ENCODE assay signal across 28 cellular contexts in the genomic region with DNA sequence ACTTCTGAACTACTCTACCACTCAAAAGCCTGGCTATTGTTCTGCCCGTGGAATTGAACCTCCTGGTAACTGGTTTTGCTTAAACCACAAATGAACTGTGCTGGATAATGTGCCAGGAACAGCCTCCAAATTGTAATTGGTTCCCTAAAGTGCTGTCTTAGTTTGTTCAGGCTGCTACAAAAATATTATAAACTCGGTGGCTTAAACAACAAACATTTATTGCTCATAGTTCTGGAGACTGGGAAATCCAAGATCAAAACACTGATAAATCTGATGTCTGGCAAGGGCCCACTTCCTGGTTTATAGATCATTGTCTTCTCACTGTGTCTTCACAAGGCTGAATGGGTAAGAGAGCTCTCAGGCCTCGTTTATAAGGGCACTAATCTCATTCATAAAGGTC.
DNase-seq lines count a peak whose midpoint lies in the region; TF ChIP-seq lines count a peak whose summit lies in the region.
"Had no signal": no experiment of that assay in that cellular context is flagged by ENCODE, and none has a peak within 500 bp of the region (broad histone marks: within the 10 kb centered on the region; RNA-seq: fewer than 3 reads in every experiment).

No MANE protein-coding gene starts in this region.

- H3K9me3 ChIP-seq in GM23248 (ENCODE audit: low read depth) (no peaks in the 10 kb centered on the region), SK-N-SH (no peaks in the 10 kb centered on the region)
- H3K9me3 ChIP-seq: pancreas, suprapubic skin, upper lobe of right lung had no signal

- H3K27ac ChIP-seq in GM23248 (no peak overlapping the region), SK-N-SH (ENCODE audit: low read depth in 2 of 2, low read length in 1 of 2) (peak overlapping the region; percentile 77 to 83), substantia nigra (ENCODE audit: low read depth, low read length, poor library complexity, severe bottlenecking) (no peak overlapping the region)
- H3K27ac ChIP-seq: epithelial cell of prostate, pancreas, suprapubic skin, upper lobe of right lung had no signal

- no peaks in the 10 kb centered on the region for H4K20me1 ChIP-seq in GM23248 (ENCODE audit: insufficient read depth)
- H4K20me1 ChIP-seq in SK-N-SH (ENCODE audit: insufficient read depth), result no peaks in the 10 kb centered on the region

- H3K4me2 ChIP-seq in GM23248 (ENCODE audit: unreplicated experiment) (no peak overlapping the region), SK-N-SH (0 out of 2 replicates have a peak overlapping the region, but pooled peaks have one; percentile 6)

- TF ChIP-seq RAD21 in SK-N-SH (IDR thresholded peaks at IDR 0.05; ENCODE audit: low read length), result no peak

- H3K4me3 Mint-ChIP-seq in activated T-helper 1 cell treated with anti-CD3 and anti-CD28 coated beads, Interleukin-12 subunit alpha, Interleukin-12 subunit beta, Interleukin-2, Interleukin-4 antibody, amounts not matched to agents 30 ng/mL and 10 ng/mL and 1 ng/mL, durations not matched to agents 14 hours and 24 hours and 36 hours, result no peak overlapping the region
- H3K4me3 Mint-ChIP-seq: activated naive CD8-positive, alpha-beta T cell treated with anti-CD3 and anti-CD28 coated beads, Interleukin-2, amount 50 U/mL, for 24 hours; activated T-cell treated with anti-CD3 and anti-CD28 coated beads, Interleukin-2, amount 50 U/mL, for 4 hours; IgD-negative memory B cell; nephron progenitor cell had no signal

- intact Hi-C loops in activated T-helper 1 cell treated with anti-CD3 and anti-CD28 coated beads, Interleukin-12 subunit alpha, Interleukin-12 subunit beta, Interleukin-2, Interleukin-4 antibody, amounts not matched to agents 30 ng/mL and 10 ng/mL and 1 ng/mL, durations not matched to agents 14 hours and 24 hours and 36 hours (cut with micrococcal nuclease), result no loop called here

- no peaks in the 10 kb centered on the region for H3K4me1 Mint-ChIP-seq in activated T-helper 1 cell treated with anti-CD3 and anti-CD28 coated beads, Interleukin-12 subunit alpha, Interleukin-12 subunit beta, Interleukin-2, Interleukin-4 antibody, amounts not matched to agents 30 ng/mL and 10 ng/mL and 1 ng/mL, durations not matched to agents 14 hours and 24 hours and 36 hours (ENCODE audit: low read depth)
- H3K4me1 Mint-ChIP-seq: activated naive CD8-positive, alpha-beta T cell treated with anti-CD3 and anti-CD28 coated beads, Interleukin-2, amount 50 U/mL, for 24 hours; IgD-negative memory B cell had no signal

- H3F3A ChIP-seq in GM23248 (ENCODE audit: insufficient read depth) (peaks cover 23% of the 10 kb centered on the region; the same call in 1 of the 2 replicates), SK-N-SH (replicated peaks; ENCODE audit: insufficient read depth) (peaks cover 29% of the 10 kb centered on the region)

- no peaks in the 10 kb centered on the region for H3K36me3 ChIP-seq in GM23248 (ENCODE audit: low read depth)
- no peaks in the 10 kb centered on the region for H3K36me3 ChIP-seq in SK-N-SH (replicated peaks in 1 of 2; ENCODE audit: control insufficient read depth in 1 of 2, insufficient read depth in 2 of 2, low read length in 1 of 2)
- H3K36me3 ChIP-seq: brain microvascular endothelial cell, pancreas, suprapubic skin, upper lobe of right lung had no signal

- H2AFZ ChIP-seq in GM23248 (no peak overlapping the region; the same call in 1 of the 2 replicates), SK-N-SH (ENCODE audit: low read depth) (0 out of 2 replicates have a peak overlapping the region, but pooled peaks have one; percentile 38)

- 0 out of 4 replicates have a peak, but pooled peaks of 1 of the 2 experiments have one; percentile 45 for TF ChIP-seq EP300 in SK-N-SH (IDR thresholded peaks at IDR 0.05; ENCODE audit: borderline replicate concordance in 1 of 2, low read depth in 1 of 2, low read length in 1 of 2)

- CTCF ChIA-PET in SK-N-SH (lab: Yijun Ruan, JAX), result no interaction called here

- H3K9ac ChIP-seq in GM23248 (no peak overlapping the region), SK-N-SH (no peak overlapping the region)

- H3K27me3 ChIP-seq in GM23248 (replicated peaks; ENCODE audit: insufficient read depth), result no peaks in the 10 kb centered on the region
- H3K27me3 ChIP-seq in SK-N-SH (ENCODE audit: insufficient read depth), result no peaks in the 10 kb centered on the region
- H3K27me3 ChIP-seq: brain microvascular endothelial cell, pancreas, suprapubic skin, upper lobe of right lung had no signal

- no peaks in the 10 kb centered on the region for H3K79me2 ChIP-seq in GM23248 (ENCODE audit: insufficient read depth)
- no peaks in the 10 kb centered on the region for H3K79me2 ChIP-seq in SK-N-SH (ENCODE audit: insufficient read depth)

- H3K36me3 Mint-ChIP-seq in activated T-helper 1 cell treated with anti-CD3 and anti-CD28 coated beads, Interleukin-12 subunit alpha, Interleukin-12 subunit beta, Interleukin-2, Interleukin-4 antibody, amounts not matched to agents 30 ng/mL and 10 ng/mL and 1 ng/mL, durations not matched to agents 14 hours and 24 hours and 36 hours (ENCODE audit: low read depth), result no peaks in the 10 kb centered on the region

- POLR2A ChIA-PET in SK-N-SH (lab: Yijun Ruan, JAX), result no interaction called here

- no peak overlapping the region for H3K27ac Mint-ChIP-seq in activated T-helper 1 cell treated with anti-CD3 and anti-CD28 coated beads, Interleukin-12 subunit alpha, Interleukin-12 subunit beta, Interleukin-2, Interleukin-4 antibody, amounts not matched to agents 30 ng/mL and 10 ng/mL and 1 ng/mL, durations not matched to agents 14 hours and 24 hours and 36 hours
- H3K27ac Mint-ChIP-seq: activated naive CD8-positive, alpha-beta T cell treated with anti-CD3 and anti-CD28 coated beads, Interleukin-2, amount 50 U/mL, for 24 hours; IgD-negative memory B cell; nephron progenitor cell had no signal

- in situ Hi-C loops in GM23248 (cut with MboI), result no loop called here

- H3K4me3 ChIP-seq in AG10803 (ENCODE audit: low read length), result no peak overlapping the region
- no peak overlapping the region for H3K4me3 ChIP-seq in GM23248
- H3K4me3 ChIP-seq in SK-N-SH (ENCODE audit: low read depth in 2 of 2, low read length in 1 of 2), result no peak overlapping the region
- H3K4me3 ChIP-seq in fibroblast of villous mesenchyme (ENCODE audit: low read depth, low read length), result no peak overlapping the region
- H3K4me3 ChIP-seq: lung, pancreas, suprapubic skin, upper lobe of right lung had no signal

- no peaks in the 10 kb centered on the region for H3K9me3 Mint-ChIP-seq in activated T-helper 1 cell treated with anti-CD3 and anti-CD28 coated beads, Interleukin-12 subunit alpha, Interleukin-12 subunit beta, Interleukin-2, Interleukin-4 antibody, amounts not matched to agents 30 ng/mL and 10 ng/mL and 1 ng/mL, durations not matched to agents 14 hours and 24 hours and 36 hours
- H3K9me3 Mint-ChIP-seq: activated naive CD8-positive, alpha-beta T cell treated with anti-CD3 and anti-CD28 coated beads, Interleukin-2, amount 50 U/mL, for 24 hours had no signal

- DNase-seq in AG10803 (ENCODE audit: low read depth), result peak; percentile 51
- DNase-seq in GM23248, result peak; percentile 43
- no peak for DNase-seq in SK-N-SH
- peak; percentile 59 for DNase-seq in fibroblast of villous mesenchyme (ENCODE audit: low read depth)
- no peak for DNase-seq in NCI-H345 treated with DMSO at 0.1 percent for 48 hours (lab: John Stamatoyannopoulos, UW; ENCODE audit: unreplicated experiment)
- no peak for DNase-seq in substantia nigra (lab: John Stamatoyannopoulos, UW)
- no peak for DNase-seq in HUDEP-2 (lab: John Stamatoyannopoulos, UW; ENCODE audit: unreplicated experiment in 76 of 76)
- no peak for DNase-seq in activated T-helper 1 cell treated with anti-CD3 and anti-CD28 coated beads, Interleukin-12 subunit alpha, Interleukin-12 subunit beta, Interleukin-2, Interleukin-4 antibody, amounts not matched to agents 30 ng/mL and 10 ng/mL and 1 ng/mL, durations not matched to agents 14 hours and 24 hours and 36 hours (ENCODE audit: low spot score)
- DNase-seq: ACHN; activated CD4-positive, alpha-beta T cell treated with anti-CD3 and anti-CD28 coated beads for 48 hours; activated naive CD8-positive, alpha-beta T cell treated with anti-CD3 and anti-CD28 coated beads, Interleukin-2, amount 50 U/mL, for 24 hours; activated T-cell treated with anti-CD3 and anti-CD28 coated beads, Interleukin-2, amount 50 U/mL, for 4 hours; brain microvascular endothelial cell; C1 segment of cervical spinal cord; effector CD4-positive, alpha-beta T cell; GOT3; NCI-H1105; NCI-H1930; NCI-H345; NCI-H748 treated with DMSO at 0.1 percent for 48 hours; nephron progenitor cell; pancreas; stimulated activated CD4-positive, alpha-beta T cell treated with anti-CD3 and anti-CD28 coated beads, Interleukin-4, amount 100 ng/mL, for 1 hour; upper lobe of right lung had no signal

- 28 to 35% methylated on average over 3 of the region's 3 CpGs for WGBS in GM23248 (ENCODE audit: low coverage in 1 of 2, low lambda C conversion rate in 2 of 2, missing lambda C conversion rate in 2 of 2), 2 experiments
- WGBS in SK-N-SH (ENCODE audit: low lambda C conversion rate), result 12% methylated on average over 3 of the region's 3 CpGs

- H3K9me2 ChIP-seq in GM23248 (ENCODE audit: insufficient read depth), result no peaks in the 10 kb centered on the region
- no peaks in the 10 kb centered on the region for H3K9me2 ChIP-seq in SK-N-SH

- TF ChIP-seq CTCF in AG10803 (conservative IDR thresholded peaks at IDR 0.05; ENCODE audit: low read length) (no peak), SK-N-SH (IDR thresholded peaks at IDR 0.05) (no peak), fibroblast of villous mesenchyme (IDR thresholded peaks at IDR 0.05; ENCODE audit: insufficient read depth, low read depth, low read length) (no peak)

- H3K4me1 ChIP-seq in GM23248 (ENCODE audit: insufficient read depth) (peaks cover 35% of the 10 kb centered on the region), SK-N-SH (ENCODE audit: control insufficient read depth in 1 of 2, insufficient read depth in 2 of 2, low read depth in 1 of 2, low read length in 1 of 2) (peaks cover 18 to 31% of the 10 kb centered on the region in 2 experiments; a peak in 3 of 4 replicates)
- H3K4me1 ChIP-seq: pancreas, upper lobe of right lung had no signal

- no peaks in the 10 kb centered on the region for H3K27me3 Mint-ChIP-seq in activated T-helper 1 cell treated with anti-CD3 and anti-CD28 coated beads, Interleukin-12 subunit alpha, Interleukin-12 subunit beta, Interleukin-2, Interleukin-4 antibody, amounts not matched to agents 30 ng/mL and 10 ng/mL and 1 ng/mL, durations not matched to agents 14 hours and 24 hours and 36 hours (ENCODE audit: insufficient read depth)
- H3K27me3 Mint-ChIP-seq: activated naive CD8-positive, alpha-beta T cell treated with anti-CD3 and anti-CD28 coated beads, Interleukin-2, amount 50 U/mL, for 24 hours had no signal

TF ChIP-seq in SK-N-SH, 30 proteins besides CTCF, POLR2A, EP300 and RAD21 (continues in another document):
- peak; percentile 73 for TF ChIP-seq NFIC (IDR thresholded peaks at IDR 0.05; ENCODE audit: borderline replicate concordance)

Comparison
In these comparisons a context has a peak if more than half of its experiments do, and no peak if none do; other contexts are left out.
1. DNase-seq: peak in AG10803 (single experiment), GM23248 (single experiment) and fibroblast of villous mesenchyme (single experiment); none in SK-N-SH (single experiment), NCI-H345 treated with DMSO at 0.1 percent for 48 hours (single experiment), substantia nigra (0 of 49), HUDEP-2 (0 of 76) and activated T-helper 1 cell treated with anti-CD3 and anti-CD28 coated beads, Interleukin-12 subunit alpha, Interleukin-12 subunit beta, Interleukin-2, Interleukin-4 antibody, amounts not matched to agents 30 ng/mL and 10 ng/mL and 1 ng/mL, durations not matched to agents 14 hours and 24 hours and 36 hours (single experiment).
2. H3K27ac ChIP-seq: peak in SK-N-SH (2 of 2); none in GM23248 (single experiment) and substantia nigra (single experiment).